8 cellular contexts compared by ENCODE assay signal in the genomic region with DNA sequence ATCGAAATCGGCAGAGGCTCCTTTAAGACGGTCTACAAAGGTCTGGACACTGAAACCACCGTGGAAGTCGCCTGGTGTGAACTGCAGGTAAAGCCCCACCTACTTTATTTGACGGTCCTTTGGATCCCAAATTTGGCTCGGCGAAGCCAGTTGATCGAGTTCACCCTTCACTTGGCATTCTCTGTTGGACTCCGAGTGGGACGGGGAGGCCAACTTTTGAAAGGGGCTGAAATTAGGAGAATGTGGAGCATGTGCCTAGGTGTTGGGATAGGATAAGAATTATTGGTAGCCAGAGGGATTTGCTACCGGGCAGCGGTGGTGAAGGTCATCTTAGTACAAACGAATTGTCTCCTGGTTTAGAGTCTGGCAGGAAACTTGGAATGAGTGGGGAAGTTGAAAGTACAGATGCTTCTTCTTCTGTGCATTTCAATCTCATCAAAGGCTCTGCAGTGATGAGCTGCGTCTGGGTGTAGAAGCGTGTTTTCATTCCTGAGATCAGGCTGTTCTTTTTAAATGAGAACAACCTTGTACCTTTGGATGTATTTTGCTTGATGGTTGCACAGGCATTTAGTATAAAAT. TPM values are rescaled to one million over a fixed set of nuclear protein-coding genes. Genes with fewer than 3 reads are reported as not detected.
DNase-seq lines count a peak whose midpoint lies in the region; ATAC-seq and TF ChIP-seq lines count a peak whose summit lies in the region.

No MANE protein-coding gene starts in this region.

- peak overlapping the region; percentile 70 to 94 (median 80) for H3K4me3 ChIP-seq in Peyer's patch
- peak overlapping the region; percentile 92 for H3K4me3 ChIP-seq in effector memory CD4-positive, alpha-beta T cell (ENCODE audit: insufficient read depth, low read depth, low read length, poor library complexity, severe bottlenecking)

- no peaks in the 10 kb centered on the region for H3K27me3 Mint-ChIP-seq in activated CD4-positive, alpha-beta T cell treated with anti-CD3 and anti-CD28 coated beads for 36 hours

- TF ChIP-seq POLR2A in Peyer's patch (IDR thresholded peaks at IDR 0.05), result no peak

- H3K27me3 ChIP-seq in Peyer's patch, result no peaks in the 10 kb centered on the region
- H3K27me3 ChIP-seq in effector memory CD4-positive, alpha-beta T cell (replicated peaks; ENCODE audit: control insufficient read depth, insufficient read depth, low read length, poor library complexity, severe bottlenecking), result no peaks in the 10 kb centered on the region

- H3K4me3 Mint-ChIP-seq in activated CD4-positive, alpha-beta T cell treated with anti-CD3 and anti-CD28 coated beads for 36 hours, result peak overlapping the region; percentile 88

- DNase-seq in activated CD4-positive, alpha-beta T cell treated with anti-CD3 and anti-CD28 coated beads for 36 hours, result no peak
- no peak for DNase-seq in activated CD4-positive, alpha-beta T cell treated with anti-CD3 and anti-CD28 coated beads, Interleukin-2, amount 50 U/mL, for 4 hours
- DNase-seq in Peyer's patch (no peak), myocyte (ENCODE audit: low read depth) (peak; percentile 22), KBM-7 (no peak), NCI-H128 (lab: John Stamatoyannopoulos, UW; ENCODE audit: unreplicated experiment) (no peak)
- DNase-seq in effector memory CD4-positive, alpha-beta T cell, result no peak

- H3K36me3 Mint-ChIP-seq in activated CD4-positive, alpha-beta T cell treated with anti-CD3 and anti-CD28 coated beads for 36 hours (ENCODE audit: low read depth), result peaks cover 38% of the 10 kb centered on the region

- H3K36me3 ChIP-seq in Peyer's patch, result no peaks in the 10 kb centered on the region
- no peaks in the 10 kb centered on the region for H3K36me3 ChIP-seq in effector memory CD4-positive, alpha-beta T cell (ENCODE audit: control insufficient read depth, insufficient read depth, low read length)

- POLR2A ChIA-PET in activated CD4-positive, alpha-beta T cell treated with anti-CD3 and anti-CD28 coated beads for 36 hours (lab: Charles Lee), result interaction anchor here (0.5 to 1.5 kb wide), 6 partner anchors 41 to 178 kb away, joined by 3 to 4 read pairs (median 3); no protein-coding TSS in a partner anchor

- peak overlapping the region; percentile 95 for H3K27ac Mint-ChIP-seq in activated CD4-positive, alpha-beta T cell treated with anti-CD3 and anti-CD28 coated beads for 36 hours

- H3K27ac ChIP-seq in Peyer's patch, result peak overlapping the region; percentile 95 to 99 (median 96)
- peak overlapping the region; percentile 95 for H3K27ac ChIP-seq in effector memory CD4-positive, alpha-beta T cell (ENCODE audit: insufficient read depth, low read length, poor library complexity, severe bottlenecking)

- intact Hi-C loops in activated CD4-positive, alpha-beta T cell treated with anti-CD3 and anti-CD28 coated beads for 36 hours (cut with DNase I, micrococcal nuclease), result loop anchor here (2.0 to 10.0 kb wide), 4 partner anchors 22 to 300 kb away; a partner anchor contains a TSS

- no peaks in the 10 kb centered on the region for H3K9me3 Mint-ChIP-seq in activated CD4-positive, alpha-beta T cell treated with anti-CD3 and anti-CD28 coated beads for 36 hours (ENCODE audit: low read depth)

- CTCF ChIA-PET in activated CD4-positive, alpha-beta T cell treated with anti-CD3 and anti-CD28 coated beads for 36 hours (lab: Charles Lee), result interaction anchor here (0.9 to 6.4 kb wide), 17 partner anchors 13 to 831 kb away, joined by 3 to 102 read pairs (median 5); no protein-coding TSS in a partner anchor

- peaks cover 31% of the 10 kb centered on the region for H3K4me1 Mint-ChIP-seq in activated CD4-positive, alpha-beta T cell treated with anti-CD3 and anti-CD28 coated beads for 36 hours

- ATAC-seq in activated CD4-positive, alpha-beta T cell treated with anti-CD3 and anti-CD28 coated beads for 36 hours, result no peak
- no peak for ATAC-seq in HG03175 (IDR thresholded peaks at IDR 0.05; ENCODE audit: unreplicated experiment)

- peaks cover 0 to 33% (median 6%) of the 10 kb centered on the region in 4 donors for H3K4me1 ChIP-seq in Peyer's patch
- peaks cover 24% of the 10 kb centered on the region for H3K4me1 ChIP-seq in effector memory CD4-positive, alpha-beta T cell (ENCODE audit: control insufficient read depth, insufficient read depth, low read length, poor library complexity, severe bottlenecking)

- TF ChIP-seq CTCF in Peyer's patch (IDR thresholded peaks at IDR 0.05), result no peak

- in situ Hi-C loops in KBM-7 (cut with MboI; ENCODE audit: low pct_unique_long_range_greater_than_20kb, low sequenced_read_pairs), result no loop called here

- no peaks in the 10 kb centered on the region for H3K9me3 ChIP-seq in Peyer's patch
- H3K9me3 ChIP-seq in effector memory CD4-positive, alpha-beta T cell (ENCODE audit: control insufficient read depth, low read length), result no peaks in the 10 kb centered on the region

RNA-seq across cellular contexts. Expression of a gene that starts 1.9 kb away (rescaled TPM):
- total RNA-seq in activated CD4-positive, alpha-beta T cell treated with anti-CD3 and anti-CD28 coated beads for 36 hours, result 100 to 1,000 TPM; 127 to 147 TPM
- total RNA-seq in Peyer's patch, result 100 to 1,000 TPM in 3 of 4 donors, 10 to 100 TPM in 1; 83.2 to 198 (median 144) TPM
- 95.2 and 104 TPM in 2 replicates for total RNA-seq in myocyte
- 146 TPM for polyA plus RNA-seq in myocyte (2012)
